Comparison of ENCODE assay signal across 10 cellular contexts in genomic region chr2:161123531-161124030, GRCh38. TPM values are rescaled to one million over a fixed set of nuclear protein-coding genes. Genes with fewer than 3 reads are reported as not detected.
DNase-seq lines count a peak whose midpoint lies in the region; ATAC-seq and TF ChIP-seq lines count a peak whose summit lies in the region.
"Had no signal": no experiment of that assay in that cellular context is flagged by ENCODE, and none has a peak within 500 bp of the region (broad histone marks: within the 10 kb centered on the region; RNA-seq: fewer than 3 reads in every experiment).

No MANE protein-coding gene starts in this region.

- H3K27ac Mint-ChIP-seq in MCF 10A (ENCODE audit: low read depth, unreplicated experiment) (peak overlapping the region; percentile 64), nephron progenitor cell (peak overlapping the region; percentile 5)

- intact Hi-C loops in MCF 10A (cut with micrococcal nuclease): loop anchor here (1.0 kb wide), 1 partner anchor 37 kb away; the partner anchor contains the start of gene TANK

- H3K36me3 Mint-ChIP-seq in MCF 10A (ENCODE audit: insufficient read depth, unreplicated experiment): no peaks in the 10 kb centered on the region
- H3K36me3 Mint-ChIP-seq in nephron progenitor cell (ENCODE audit: low read depth): no peaks in the 10 kb centered on the region

- H3K4me3 Mint-ChIP-seq in MCF 10A (ENCODE audit: unreplicated experiment) (no peak overlapping the region), nephron progenitor cell (no peak overlapping the region)

- H3K9me3 Mint-ChIP-seq in MCF 10A (ENCODE audit: unreplicated experiment) (peaks cover 6% of the 10 kb centered on the region), nephron progenitor cell (no peaks in the 10 kb centered on the region)

- TSS peak; percentile 85 for BruUV-seq in MCF 10A (replicated peaks; lab: Mats Ljungman, UMichigan)

- peak overlapping the region; percentile 3; the same call in 1 of the 2 replicates for H3K4me3 ChIP-seq in AG10803 (ENCODE audit: low read length)
- H3K4me3 ChIP-seq: HAP-1 had no signal

- H3K27me3 Mint-ChIP-seq in MCF 10A (ENCODE audit: insufficient read depth, unreplicated experiment) (no peaks in the 10 kb centered on the region), nephron progenitor cell (ENCODE audit: low read depth, poor library complexity) (no peaks in the 10 kb centered on the region)

- peak; percentile 10 for ATAC-seq in HG03432 (IDR thresholded peaks at IDR 0.05; ENCODE audit: unreplicated experiment)
- no peak for ATAC-seq in HG03457 (IDR thresholded peaks at IDR 0.05; ENCODE audit: unreplicated experiment)

- CTCF ChIA-PET in MCF 10A (lab: Yijun Ruan, JAX): interaction anchor here (0.7 to 0.9 kb wide), 2 partner anchors 10 to 757 kb away, joined by 3 to 4 read pairs; no protein-coding TSS in a partner anchor

- no peak for TF ChIP-seq CTCF in AG10803 (conservative IDR thresholded peaks at IDR 0.05; ENCODE audit: low read length)
- no peak for TF ChIP-seq CTCF in MCF 10A (IDR thresholded peaks at IDR 0.05; ENCODE audit: unreplicated experiment)
- no peak for TF ChIP-seq CTCF in nephron progenitor cell (IDR thresholded peaks at IDR 0.05)

- no peak for DNase-seq in AG10803 (ENCODE audit: low read depth)
- DNase-seq in MCF 10A (ENCODE audit: unreplicated experiment): no peak
- no peak for DNase-seq in nephron progenitor cell
- no peak for DNase-seq in effector CD8-positive, alpha-beta T cell (lab: John Stamatoyannopoulos, UW)
- no peak for DNase-seq in C1 segment of cervical spinal cord (lab: John Stamatoyannopoulos, UW)
- no peak for DNase-seq in HuH-7.5 (ENCODE audit: low spot score)
- DNase-seq: NCI-H1048 had no signal

- peaks cover 12% of the 10 kb centered on the region for H3K4me1 Mint-ChIP-seq in MCF 10A (ENCODE audit: insufficient read depth, unreplicated experiment)
- peaks cover 33% of the 10 kb centered on the region for H3K4me1 Mint-ChIP-seq in nephron progenitor cell

- POLR2A ChIA-PET in MCF 10A (lab: Yijun Ruan, JAX): interaction anchor here (0.8 to 2.3 kb wide), 9 partner anchors 9 to 1510 kb away, joined by 3 to 12 read pairs (median 4); partner anchors contain the start of gene TANK

RNA-seq across cellular contexts. Expression of gene TANK, which starts 36.6 kb away (rescaled TPM):
- total RNA-seq in MCF 10A (2022): 62.0 and 79.6 TPM in 2 replicates
